Comparison of ENCODE assay signal across 13 cellular contexts in genomic region chr12:59322473-59322872, GRCh38.
DNase-seq lines count a peak whose midpoint lies in the region; ATAC-seq and TF ChIP-seq lines count a peak whose summit lies in the region.
"Had no signal": no experiment of that assay in that cellular context is flagged by ENCODE, and none has a peak within 500 bp of the region (broad histone marks: within the 10 kb centered on the region; RNA-seq: fewer than 3 reads in every experiment).

No MANE protein-coding gene starts in this region.

- H2AFZ ChIP-seq in neural progenitor cell (replicated peaks) = peak overlapping the region; percentile 83

- no peaks in the 10 kb centered on the region for H3K9me3 Mint-ChIP-seq in neural progenitor cell

- 69 to 92% methylated on average over 2 of the region's 2 CpGs for WGBS in body of pancreas, 2 donors

- no peak overlapping the region for H3K9ac ChIP-seq in neural progenitor cell

- no peaks in the 10 kb centered on the region for H3K27me3 Mint-ChIP-seq in neural progenitor cell (ENCODE audit: insufficient read depth, low read depth)
- H3K27me3 Mint-ChIP-seq: activated naive CD8-positive, alpha-beta T cell treated with anti-CD3 and anti-CD28 coated beads, Interleukin-2, amount 50 U/mL, for 24 hours; naive B cell had no signal

- H3K27ac ChIP-seq in body of pancreas = no peak overlapping the region
- H3K27ac ChIP-seq in neural progenitor cell = no peak overlapping the region

- intact Hi-C loops in body of pancreas (cut with DNase I) = no loop called here

- H3K9me3 ChIP-seq in body of pancreas (no peaks in the 10 kb centered on the region), neural progenitor cell (ENCODE audit: low read depth) (no peaks in the 10 kb centered on the region)

- H3K4me2 ChIP-seq in neural progenitor cell = peak overlapping the region; percentile 27

- H3K4me3 ChIP-seq in body of pancreas = no peak overlapping the region
- no peak overlapping the region for H3K4me3 ChIP-seq in neural progenitor cell

- H3K4me1 ChIP-seq in body of pancreas (no peaks in the 10 kb centered on the region), neural progenitor cell (peaks cover 5% of the 10 kb centered on the region)

- ATAC-seq in body of pancreas = no peak
- ATAC-seq in GM19397 (IDR thresholded peaks at IDR 0.05; ENCODE audit: unreplicated experiment) = no peak
- ATAC-seq: activated naive CD8-positive, alpha-beta T cell treated with anti-CD3 and anti-CD28 coated beads, Interleukin-2, amount 50 U/mL, for 24 hours; HepG2 had no signal

- no peaks in the 10 kb centered on the region for H4K20me1 ChIP-seq in neural progenitor cell (ENCODE audit: low read depth)

- no peaks in the 10 kb centered on the region for H3K4me1 Mint-ChIP-seq in neural progenitor cell
- H3K4me1 Mint-ChIP-seq: activated naive CD8-positive, alpha-beta T cell treated with anti-CD3 and anti-CD28 coated beads, Interleukin-2, amount 50 U/mL, for 24 hours; naive B cell had no signal

- H3K27ac Mint-ChIP-seq in neural progenitor cell = no peak overlapping the region
- H3K27ac Mint-ChIP-seq: activated naive CD8-positive, alpha-beta T cell treated with anti-CD3 and anti-CD28 coated beads, Interleukin-2, amount 50 U/mL, for 24 hours; naive B cell had no signal

- in situ Hi-C loops in GM13976 (cut with MboI; ENCODE audit: low sequenced_read_pairs, unreplicated experiment) = no loop called here

- H3K27me3 ChIP-seq in body of pancreas (no peaks in the 10 kb centered on the region), neural progenitor cell (peaks cover 11% of the 10 kb centered on the region)

- H3K36me3 Mint-ChIP-seq in neural progenitor cell = no peaks in the 10 kb centered on the region
- H3K36me3 Mint-ChIP-seq: naive B cell had no signal

- H3F3A ChIP-seq in neural progenitor cell (ENCODE audit: low read depth) = no peaks in the 10 kb centered on the region

- DNase-seq in DMS53 (lab: John Stamatoyannopoulos, UW) (peak; percentile 53), NCI-H2029 (lab: John Stamatoyannopoulos, UW) (peak; percentile 57), body of pancreas (peak in 3 of 4 donors; percentile 8 to 44 (median 24)), neural progenitor cell (ENCODE audit: low spot score) (no peak), HuH-7.5 (ENCODE audit: low spot score) (no peak), GM13976 (ENCODE audit: low spot score) (no peak)
- DNase-seq in activated CD4-positive, alpha-beta T cell treated with anti-CD3 and anti-CD28 coated beads for 48 hours = no peak
- DNase-seq: activated naive CD8-positive, alpha-beta T cell treated with anti-CD3 and anti-CD28 coated beads, Interleukin-2, amount 50 U/mL, for 24 hours; naive B cell; NCI-H1417; stimulated activated naive CD4-positive, alpha-beta T cell had no signal

- H3K79me2 ChIP-seq in neural progenitor cell (ENCODE audit: low read depth) = no peaks in the 10 kb centered on the region

- H3K4me3 Mint-ChIP-seq in neural progenitor cell = no peak overlapping the region
- H3K4me3 Mint-ChIP-seq: activated naive CD8-positive, alpha-beta T cell treated with anti-CD3 and anti-CD28 coated beads, Interleukin-2, amount 50 U/mL, for 24 hours had no signal

- H3K36me3 ChIP-seq in body of pancreas (replicated peaks in 1 of 2; ENCODE audit: insufficient read depth in 1 of 2, low read depth in 2 of 2) (no peaks in the 10 kb centered on the region), neural progenitor cell (no peaks in the 10 kb centered on the region)

- TF ChIP-seq POLR2A in body of pancreas (IDR thresholded peaks at IDR 0.05) = no peak

- TF ChIP-seq CTCF in body of pancreas (IDR thresholded peaks at IDR 0.05) = no peak
- TF ChIP-seq CTCF in neural progenitor cell (IDR thresholded peaks at IDR 0.05) = no peak
- no peak for TF ChIP-seq CTCF in GM13976 (IDR thresholded peaks at IDR 0.05; ENCODE audit: borderline replicate concordance, control extremely low read depth, extremely low read depth, insufficient read depth, missing control alignments)

Comparison
In these comparisons a context has a peak if more than half of its experiments do, and no peak if none do; other contexts are left out.
1. DNase-seq: peak in DMS53 (single experiment), NCI-H2029 (single experiment) and body of pancreas (3 of 4); none in neural progenitor cell (single experiment), activated CD4-positive, alpha-beta T cell treated with anti-CD3 and anti-CD28 coated beads for 48 hours (single experiment), HuH-7.5 (single experiment) and GM13976 (single experiment).